ENCODE assay signal across 8 cellular contexts in genomic region chr11:10450451-10451398, GRCh38. TPM values are rescaled to one million over a fixed set of nuclear protein-coding genes. Genes with fewer than 3 reads are reported as not detected.
DNase-seq lines count a peak whose midpoint lies in the region; ATAC-seq and TF ChIP-seq lines count a peak whose summit lies in the region.

No MANE protein-coding gene starts in this region.

- H3K9me3 ChIP-seq in CD4-positive, alpha-beta T cell (ENCODE audit: control insufficient read depth, low read length) = no peaks in the 10 kb centered on the region
- H3K9me3 ChIP-seq in breast epithelium = no peaks in the 10 kb centered on the region
- H3K9me3 ChIP-seq in spleen = no peaks in the 10 kb centered on the region

- H3K4me3 ChIP-seq in breast epithelium (peak overlapping the region; percentile 43 to 80 (median 65)), spleen (peak overlapping the region; percentile 42 to 78 (median 54))

- TF ChIP-seq CTCF in CD4-positive, alpha-beta T cell (IDR thresholded peaks at IDR 0.05) = peak; percentile 62
- peak; percentile 76 for TF ChIP-seq CTCF in HFFc6 (IDR thresholded peaks at IDR 0.05)
- TF ChIP-seq CTCF in breast epithelium (IDR thresholded peaks at IDR 0.05) = peak; percentile 53 to 74 (median 64)
- TF ChIP-seq CTCF in spleen (IDR thresholded peaks at IDR 0.05 in 8 of 11, conservative IDR thresholded peaks at IDR 0.05 in 3 of 11) = peak in 10 of 11 experiments; percentile 20 to 57 (median 48)

- 2 to 7% (median 4%) methylated on average over 52 to 95 of the region's 95 CpGs for WGBS in spleen, 5 donors

- H3K9me3 Mint-ChIP-seq in CD4-positive, alpha-beta T cell = no peaks in the 10 kb centered on the region
- no peaks in the 10 kb centered on the region for H3K9me3 Mint-ChIP-seq in HFFc6
- no peaks in the 10 kb centered on the region for H3K9me3 Mint-ChIP-seq in T-helper 1 cell treated with Interleukin-12 subunit alpha and Interleukin-12 subunit beta and Interleukin-4 antibody, amounts not matched to agents 30 μg/mL and 1 μg/mL, for 36 hours

- POLR2A ChIA-PET in CD4-positive, alpha-beta T cell (lab: Charles Lee) = interaction anchor here (1.0 to 1.3 kb wide), 5 partner anchors 9 to 358 kb away, joined by 3 to 4 read pairs (median 3); partner anchors contain the start of gene EIF4G2

- TF ChIP-seq POLR2A in breast epithelium (IDR thresholded peaks at IDR 0.05) (no peak), spleen (IDR thresholded peaks at IDR 0.05) (no peak)

- H3K36me3 ChIP-seq in breast epithelium (no peaks in the 10 kb centered on the region), spleen (no peaks in the 10 kb centered on the region)

- H3K4me1 Mint-ChIP-seq in CD4-positive, alpha-beta T cell (ENCODE audit: low read depth) = peaks cover 53% of the 10 kb centered on the region
- H3K4me1 Mint-ChIP-seq in HFFc6 (ENCODE audit: low read depth) = peaks cover 49% of the 10 kb centered on the region
- H3K4me1 Mint-ChIP-seq in T-helper 1 cell treated with Interleukin-12 subunit alpha and Interleukin-12 subunit beta and Interleukin-4 antibody, amounts not matched to agents 30 μg/mL and 1 μg/mL, for 36 hours (ENCODE audit: low read depth) = peaks cover 47% of the 10 kb centered on the region

- peak overlapping the region; percentile 60 for H3K27ac ChIP-seq in CD4-positive, alpha-beta T cell (ENCODE audit: low read depth, low read length)
- H3K27ac ChIP-seq in breast epithelium = peak overlapping the region; percentile 76 to 86
- peak overlapping the region; percentile 81 to 97 (median 90) for H3K27ac ChIP-seq in spleen

- intact Hi-C loops in CD4-positive, alpha-beta T cell (cut with DNase I, micrococcal nuclease) = loop anchor here in 1 of 2 experiments (10.0 kb wide), 3 partner anchors 156 to 696 kb away; partner anchors contain the start of genes SBF2 and ZBED5
- intact Hi-C loops in breast epithelium (cut with DNase I; ENCODE audit: low total_unique reads) (no loop called here), spleen (cut with DNase I; ENCODE audit: low total_unique reads) (no loop called here)

- peaks cover 13% of the 10 kb centered on the region for H3K36me3 Mint-ChIP-seq in CD4-positive, alpha-beta T cell (ENCODE audit: low read depth)
- no peaks in the 10 kb centered on the region for H3K36me3 Mint-ChIP-seq in HFFc6 (ENCODE audit: low read depth)
- H3K36me3 Mint-ChIP-seq in T-helper 1 cell treated with Interleukin-12 subunit alpha and Interleukin-12 subunit beta and Interleukin-4 antibody, amounts not matched to agents 30 μg/mL and 1 μg/mL, for 36 hours (ENCODE audit: low read depth) = peaks cover 3% of the 10 kb centered on the region

- H3K4me3 Mint-ChIP-seq in CD4-positive, alpha-beta T cell = peak overlapping the region; percentile 94
- peak overlapping the region; percentile 74 for H3K4me3 Mint-ChIP-seq in HFFc6
- H3K4me3 Mint-ChIP-seq in T-helper 1 cell treated with Interleukin-12 subunit alpha and Interleukin-12 subunit beta and Interleukin-4 antibody, amounts not matched to agents 30 μg/mL and 1 μg/mL, for 36 hours = peak overlapping the region; percentile 83

- no peaks in the 10 kb centered on the region for H3K27me3 Mint-ChIP-seq in CD4-positive, alpha-beta T cell
- peaks cover 6% of the 10 kb centered on the region for H3K27me3 Mint-ChIP-seq in HFFc6 (ENCODE audit: insufficient read depth)
- H3K27me3 Mint-ChIP-seq in T-helper 1 cell treated with Interleukin-12 subunit alpha and Interleukin-12 subunit beta and Interleukin-4 antibody, amounts not matched to agents 30 μg/mL and 1 μg/mL, for 36 hours (ENCODE audit: low read depth) = peaks cover 30% of the 10 kb centered on the region

- DNase-seq in CD4-positive, alpha-beta T cell = peak in 9 of 10 experiments; percentile 36 to 66 (median 53)
- DNase-seq in HFFc6 (no peak), breast epithelium (ENCODE audit: low spot score in 2 of 2) (peak; percentile 33 to 68), iris pigment epithelial cell (ENCODE audit: low read depth) (peak; percentile 15), spleen (peak; percentile 92)

- H3K4me1 ChIP-seq in breast epithelium = peaks cover 0 to 4% of the 10 kb centered on the region in 2 donors
- peaks cover 0 to 66% (median 43%) of the 10 kb centered on the region in 6 donors for H3K4me1 ChIP-seq in spleen

- ATAC-seq in CD4-positive, alpha-beta T cell (ENCODE audit: poor library complexity) = peak; percentile 69
- ATAC-seq in GM19324 (IDR thresholded peaks at IDR 0.05; ENCODE audit: low FRiP score, unreplicated experiment) (no peak), GM18502 (IDR thresholded peaks at IDR 0.05; ENCODE audit: poor library complexity, unreplicated experiment) (no peak)

- no peaks in the 10 kb centered on the region for H3K27me3 ChIP-seq in CD4-positive, alpha-beta T cell (ENCODE audit: control insufficient read depth, insufficient read depth, low read length)
- H3K27me3 ChIP-seq in breast epithelium (no peaks in the 10 kb centered on the region), spleen (replicated peaks in 1 of 7) (peaks cover 0 to 18% (median 9%) of the 10 kb centered on the region in 7 donors)

- CTCF ChIA-PET in CD4-positive, alpha-beta T cell (lab: Charles Lee) = interaction anchor here (1.1 to 3.2 kb wide), 2 partner anchors 11 to 90 kb away, joined by 4 to 22 read pairs; partner anchors contain the start of gene RNF141

- peak overlapping the region; percentile 95 for H3K27ac Mint-ChIP-seq in CD4-positive, alpha-beta T cell
- H3K27ac Mint-ChIP-seq in HFFc6 = peak overlapping the region; percentile 30; the same call in 1 of the 2 replicates
- H3K27ac Mint-ChIP-seq in T-helper 1 cell treated with Interleukin-12 subunit alpha and Interleukin-12 subunit beta and Interleukin-4 antibody, amounts not matched to agents 30 μg/mL and 1 μg/mL, for 36 hours = peak overlapping the region; percentile 81

RNA-seq across cellular contexts. Expression of gene AMPD3, which starts 4.3 kb away (rescaled TPM):
- 10 to 100 TPM; 13.2 to 14.1 TPM for total RNA-seq in CD4-positive, alpha-beta T cell
- total RNA-seq in HFFc6 (2021; fragmentation: NEBNext Ultra II Directional; extraction: Animal tissue kit (Norgen Biotek cat#: 25700)) = 10 to 100 TPM in 3 of 6 experiments, 1 to 10 TPM in 3; 9.6 to 10.6 (median 10.0) TPM
- 1 to 10 TPM; 6.2 to 6.6 (median 6.4) TPM for total RNA-seq in breast epithelium
- total RNA-seq in spleen = 10 to 100 TPM; 19.1 to 54.7 (median 26.5) TPM
- 10 to 100 TPM in 2 of 3 donors, 1 to 10 TPM in 1; 9.3 to 16.1 (median 12.9) TPM for polyA plus RNA-seq in spleen

Comparison
In these comparisons a context has a peak if more than half of its experiments do, and no peak if none do; other contexts are left out.
1. H3K27ac Mint-ChIP-seq: peak in every context shown above with its lines; median percentile 95 in CD4-positive, alpha-beta T cell; 81 in T-helper 1 cell treated with Interleukin-12 subunit alpha and Interleukin-12 subunit beta and Interleukin-4 antibody, amounts not matched to agents 30 μg/mL and 1 μg/mL, for 36 hours; 30 in HFFc6.